Comparison of ENCODE assay signal across 24 cellular contexts in genomic region chr14:32728526-32728925, GRCh38.
"Had no signal": no experiment of that assay in that cellular context is flagged by ENCODE, and none has a peak within 500 bp of the region (broad histone marks: within the 10 kb centered on the region; RNA-seq: fewer than 3 reads in every experiment).

No MANE protein-coding gene starts in this region.

- DNase-seq: activated CD4-positive, alpha-beta T cell treated with anti-CD3 and anti-CD28 coated beads for 4 hours; activated CD8-positive, alpha-beta memory T cell treated with anti-CD3 and anti-CD28 coated beads, Interleukin-2, amount 50 U/mL, for 4 hours; activated CD8-positive, alpha-beta T cell treated with anti-CD3 and anti-CD28 coated beads for 36 hours; activated effector memory CD4-positive, alpha-beta T cell treated with Interleukin-2 at 50 U/mL for 16 hours; activated naive CD4-positive, alpha-beta T cell treated with Interleukin-2 at 50 U/mL for 16 hours; activated naive CD8-positive, alpha-beta T cell treated with anti-CD3 and anti-CD28 coated beads, Interleukin-2, amount 50 U/mL, for 24 hours; activated T-cell treated with anti-CD3 and anti-CD28 coated beads, Interleukin-2, amount 50 U/mL, for 1 hour; amniotic stem cell; Karpas-422; MM.1S; NCI-H187 treated with DMSO at 0.1 percent for 48 hours; NCI-H2081 treated with DMSO at 0.1 percent for 48 hours; NCI-H446; NCI-H524; Peyer's patch; Right ventricle myocardium superior had no signal

- H3K9me3 Mint-ChIP-seq: activated CD8-positive, alpha-beta T cell treated with anti-CD3 and anti-CD28 coated beads for 36 hours; activated naive CD4-positive, alpha-beta T cell treated with anti-CD3 and anti-CD28 coated beads, Interleukin-2, amount 50 U/mL, for 72 hours; activated naive CD8-positive, alpha-beta T cell treated with anti-CD3 and anti-CD28 coated beads, Interleukin-2, amount 50 U/mL, for 24 hours; activated T-helper 1 cell treated with anti-CD3 and anti-CD28 coated beads, Interleukin-12 subunit alpha, Interleukin-12 subunit beta, Interleukin-2, Interleukin-4 antibody, amounts not matched to agents 30 ng/mL and 10 ng/mL and 1 ng/mL, durations not matched to agents 14 hours and 24 hours and 36 hours; T-helper 1 cell treated with Interleukin-12 subunit alpha and Interleukin-12 subunit beta and Interleukin-4 antibody, amounts not matched to agents 30 μg/mL and 1 μg/mL, for 36 hours had no signal

- H3K27ac ChIP-seq: Peyer's patch, RWPE1, SJSA1 had no signal

- H3K27ac Mint-ChIP-seq: activated CD8-positive, alpha-beta T cell treated with anti-CD3 and anti-CD28 coated beads for 36 hours; activated naive CD4-positive, alpha-beta T cell treated with anti-CD3 and anti-CD28 coated beads, Interleukin-2, amount 50 U/mL, for 72 hours; activated naive CD8-positive, alpha-beta T cell treated with anti-CD3 and anti-CD28 coated beads, Interleukin-2, amount 50 U/mL, for 24 hours; activated T-helper 1 cell treated with anti-CD3 and anti-CD28 coated beads, Interleukin-12 subunit alpha, Interleukin-12 subunit beta, Interleukin-2, Interleukin-4 antibody, amounts not matched to agents 30 ng/mL and 10 ng/mL and 1 ng/mL, durations not matched to agents 14 hours and 24 hours and 36 hours; T-helper 1 cell treated with Interleukin-12 subunit alpha and Interleukin-12 subunit beta and Interleukin-4 antibody, amounts not matched to agents 30 μg/mL and 1 μg/mL, for 36 hours had no signal

- H3K4me1 ChIP-seq: Peyer's patch had no signal

- H3K27me3 ChIP-seq: Peyer's patch, SJSA1 had no signal

- H3K4me1 Mint-ChIP-seq: activated naive CD8-positive, alpha-beta T cell treated with anti-CD3 and anti-CD28 coated beads, Interleukin-2, amount 50 U/mL, for 24 hours had no signal

- H3K9me3 ChIP-seq: Peyer's patch, SJSA1 had no signal

- H3K27me3 Mint-ChIP-seq: activated CD8-positive, alpha-beta T cell treated with anti-CD3 and anti-CD28 coated beads for 36 hours; activated naive CD8-positive, alpha-beta T cell treated with anti-CD3 and anti-CD28 coated beads, Interleukin-2, amount 50 U/mL, for 24 hours had no signal

- ATAC-seq: activated CD4-positive, CD25-positive, alpha-beta regulatory T cell treated with anti-CD3 and anti-CD28 coated beads, Interleukin-2, amount 50 U/mL, for 24 hours; activated CD8-positive, alpha-beta T cell treated with anti-CD3 and anti-CD28 coated beads for 36 hours; activated naive CD4-positive, alpha-beta T cell treated with anti-CD3 and anti-CD28 coated beads, Interleukin-2, amount 50 U/mL, for 72 hours; activated naive CD8-positive, alpha-beta T cell treated with anti-CD3 and anti-CD28 coated beads, Interleukin-2, amount 50 U/mL, for 24 hours; K562; SK-N-SH treated with all-trans-retinoic acid at 6 μM for 48 hours had no signal

- H3K4me3 ChIP-seq: K562, Peyer's patch, SJSA1 had no signal

- H3K36me3 Mint-ChIP-seq: activated naive CD4-positive, alpha-beta T cell treated with anti-CD3 and anti-CD28 coated beads, Interleukin-2, amount 50 U/mL, for 72 hours had no signal

- H3K4me3 Mint-ChIP-seq: activated CD8-positive, alpha-beta T cell treated with anti-CD3 and anti-CD28 coated beads for 36 hours; activated naive CD8-positive, alpha-beta T cell treated with anti-CD3 and anti-CD28 coated beads, Interleukin-2, amount 50 U/mL, for 24 hours; activated T-helper 1 cell treated with anti-CD3 and anti-CD28 coated beads, Interleukin-12 subunit alpha, Interleukin-12 subunit beta, Interleukin-2, Interleukin-4 antibody, amounts not matched to agents 30 ng/mL and 10 ng/mL and 1 ng/mL, durations not matched to agents 14 hours and 24 hours and 36 hours; T-helper 1 cell treated with Interleukin-12 subunit alpha and Interleukin-12 subunit beta and Interleukin-4 antibody, amounts not matched to agents 30 μg/mL and 1 μg/mL, for 36 hours had no signal

- H3K36me3 ChIP-seq: Peyer's patch, SJSA1 had no signal
